8 cellular contexts compared by ENCODE assay signal in the genomic region with DNA sequence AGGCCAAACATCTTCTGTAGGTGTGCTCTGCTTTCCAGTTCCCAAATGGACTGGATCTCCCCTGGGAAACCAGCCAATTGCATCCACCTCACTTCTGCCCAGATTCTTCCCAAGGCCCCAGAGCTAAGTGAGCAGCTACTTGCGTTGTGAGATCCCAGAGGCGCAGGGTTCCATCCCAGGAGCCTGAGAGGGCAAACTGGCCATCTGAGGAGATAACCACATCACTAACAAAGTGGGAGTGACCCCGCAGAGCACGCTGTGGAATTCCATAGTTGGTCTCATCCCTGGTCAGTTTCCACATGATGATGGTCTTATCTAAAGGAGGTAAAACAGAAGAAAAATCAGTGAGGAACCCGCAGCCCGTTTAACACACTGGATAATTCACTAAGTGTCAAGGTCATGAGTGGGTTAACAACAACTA. TPM values are rescaled to one million over a fixed set of nuclear protein-coding genes. Genes with fewer than 3 reads are reported as not detected.
DNase-seq lines count a peak whose midpoint lies in the region; ATAC-seq lines count a peak whose summit lies in the region.

No MANE protein-coding gene starts in this region.

- no peaks in the 10 kb centered on the region for H3K9me3 Mint-ChIP-seq in T-helper 2 cell treated with Interferon-gamma antibody and Interleukin-4, amounts not matched to agents 5 μg/mL and 100 μg/mL, for 36 hours
- no peaks in the 10 kb centered on the region for H3K9me3 Mint-ChIP-seq in activated T-helper 17 cell treated with anti-CD3 and anti-CD28 coated beads, Interleukin-2, amount 50 U/mL, for 72 hours
- no peaks in the 10 kb centered on the region for H3K9me3 Mint-ChIP-seq in stimulated activated naive CD8-positive, alpha-beta T cell treated with anti-CD3 and anti-CD28 coated beads, Interleukin-15, amount 100 ng/mL, for 72 hours

- H3K9me3 ChIP-seq in iPS-18c (ENCODE audit: control insufficient read depth, insufficient read depth, low read length): no peaks in the 10 kb centered on the region

- no peak for ATAC-seq in activated T-helper 17 cell treated with anti-CD3 and anti-CD28 coated beads, Interleukin-2, amount 50 U/mL, for 72 hours (replicated peaks)
- no peak for ATAC-seq in stimulated activated naive CD8-positive, alpha-beta T cell treated with anti-CD3 and anti-CD28 coated beads, Interleukin-15, amount 100 ng/mL, for 72 hours

- H3K27ac Mint-ChIP-seq in T-helper 2 cell treated with Interferon-gamma antibody and Interleukin-4, amounts not matched to agents 5 μg/mL and 100 μg/mL, for 36 hours: peak overlapping the region; percentile 96
- H3K27ac Mint-ChIP-seq in activated T-helper 17 cell treated with anti-CD3 and anti-CD28 coated beads, Interleukin-2, amount 50 U/mL, for 72 hours: peak overlapping the region; percentile 99
- peak overlapping the region; percentile 99 to 100 for H3K27ac Mint-ChIP-seq in stimulated activated naive CD8-positive, alpha-beta T cell treated with anti-CD3 and anti-CD28 coated beads, Interleukin-15, amount 100 ng/mL, for 72 hours

- H3K36me3 Mint-ChIP-seq in T-helper 2 cell treated with Interferon-gamma antibody and Interleukin-4, amounts not matched to agents 5 μg/mL and 100 μg/mL, for 36 hours (ENCODE audit: low read depth): peaks cover 65% of the 10 kb centered on the region
- H3K36me3 Mint-ChIP-seq in activated T-helper 17 cell treated with anti-CD3 and anti-CD28 coated beads, Interleukin-2, amount 50 U/mL, for 72 hours (ENCODE audit: low read depth): peaks cover 80% of the 10 kb centered on the region

- H3K4me1 Mint-ChIP-seq in T-helper 2 cell treated with Interferon-gamma antibody and Interleukin-4, amounts not matched to agents 5 μg/mL and 100 μg/mL, for 36 hours (ENCODE audit: low read depth): peaks cover 40% of the 10 kb centered on the region
- H3K4me1 Mint-ChIP-seq in activated T-helper 17 cell treated with anti-CD3 and anti-CD28 coated beads, Interleukin-2, amount 50 U/mL, for 72 hours: peaks cover 33% of the 10 kb centered on the region
- H3K4me1 Mint-ChIP-seq in stimulated activated naive CD8-positive, alpha-beta T cell treated with anti-CD3 and anti-CD28 coated beads, Interleukin-15, amount 100 ng/mL, for 72 hours: peaks cover 62% of the 10 kb centered on the region

- DNase-seq in T-helper 2 cell treated with Interferon-gamma antibody and Interleukin-4, amounts not matched to agents 5 μg/mL and 100 μg/mL, for 36 hours (ENCODE audit: low spot score): no peak
- no peak for DNase-seq in T-helper 2 cell
- DNase-seq in stimulated activated naive CD8-positive, alpha-beta T cell treated with anti-CD3 and anti-CD28 coated beads, Interleukin-15, amount 100 ng/mL, for 72 hours: no peak
- no peak for DNase-seq in stimulated activated CD4-positive, alpha-beta T cell treated with anti-CD3 and anti-CD28 coated beads, Interleukin-4, amount 100 ng/mL, for 1 hour
- DNase-seq in NCI-H510A treated with DMSO at 0.1 percent for 48 hours (lab: John Stamatoyannopoulos, UW): no peak
- no peak for DNase-seq in activated gamma-delta T cell (lab: John Stamatoyannopoulos, UW)

- no peaks in the 10 kb centered on the region for H3K27me3 Mint-ChIP-seq in T-helper 2 cell treated with Interferon-gamma antibody and Interleukin-4, amounts not matched to agents 5 μg/mL and 100 μg/mL, for 36 hours (ENCODE audit: low read depth)
- H3K27me3 Mint-ChIP-seq in activated T-helper 17 cell treated with anti-CD3 and anti-CD28 coated beads, Interleukin-2, amount 50 U/mL, for 72 hours: no peaks in the 10 kb centered on the region
- H3K27me3 Mint-ChIP-seq in stimulated activated naive CD8-positive, alpha-beta T cell treated with anti-CD3 and anti-CD28 coated beads, Interleukin-15, amount 100 ng/mL, for 72 hours: no peaks in the 10 kb centered on the region

- H3K4me3 ChIP-seq in iPS-18c (ENCODE audit: insufficient read depth, low read depth, low read length): peak overlapping the region; percentile 98

- peak overlapping the region; percentile 97 for H3K4me3 Mint-ChIP-seq in T-helper 2 cell treated with Interferon-gamma antibody and Interleukin-4, amounts not matched to agents 5 μg/mL and 100 μg/mL, for 36 hours
- peak overlapping the region; percentile 85 for H3K4me3 Mint-ChIP-seq in activated T-helper 17 cell treated with anti-CD3 and anti-CD28 coated beads, Interleukin-2, amount 50 U/mL, for 72 hours
- peak overlapping the region; percentile 98 to 99 for H3K4me3 Mint-ChIP-seq in stimulated activated naive CD8-positive, alpha-beta T cell treated with anti-CD3 and anti-CD28 coated beads, Interleukin-15, amount 100 ng/mL, for 72 hours

RNA-seq across cellular contexts. Expression of a gene that starts 1.7 kb away (rescaled TPM):
- 1,000 to 10,000 TPM; 2,150 to 2,706 TPM for total RNA-seq in activated T-helper 17 cell treated with anti-CD3 and anti-CD28 coated beads, Interleukin-2, amount 50 U/mL, for 72 hours

RNA-seq across cellular contexts. Expression of a gene that starts 18.9 kb away (rescaled TPM):
- 10 to 100 TPM; 14.3 to 19.4 TPM for total RNA-seq in activated T-helper 17 cell treated with anti-CD3 and anti-CD28 coated beads, Interleukin-2, amount 50 U/mL, for 72 hours

RNA-seq across cellular contexts. Expression of a gene that starts 19.0 kb away (rescaled TPM):
- total RNA-seq in activated T-helper 17 cell treated with anti-CD3 and anti-CD28 coated beads, Interleukin-2, amount 50 U/mL, for 72 hours: 10 to 100 TPM; 27.1 to 30.8 TPM

RNA-seq across cellular contexts. Expression of a gene that starts 37.0 kb away (rescaled TPM):
- 1 to 10 TPM; 2.7 to 5.9 TPM for total RNA-seq in activated T-helper 17 cell treated with anti-CD3 and anti-CD28 coated beads, Interleukin-2, amount 50 U/mL, for 72 hours
